ENCODE assay signal across 8 cellular contexts in the genomic region with DNA sequence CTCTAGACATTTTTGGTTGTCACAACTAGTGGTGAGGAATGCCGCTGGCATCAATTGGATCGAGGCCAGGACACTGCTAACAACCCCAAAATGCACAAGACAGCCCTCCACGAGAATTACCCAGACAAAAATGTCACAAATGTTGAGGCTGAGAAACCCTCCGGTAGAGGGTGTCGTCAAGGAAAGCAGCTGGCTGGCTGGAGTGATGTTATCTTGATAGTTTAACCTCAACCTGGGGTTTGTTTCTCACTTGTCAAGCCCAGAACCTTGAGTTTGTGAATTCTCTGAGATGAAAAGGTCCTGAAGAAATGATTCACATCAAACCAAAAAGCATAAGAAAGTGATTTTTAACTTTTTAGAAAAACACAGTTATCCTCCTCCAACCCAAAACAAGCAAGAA. TPM values are rescaled to one million over a fixed set of nuclear protein-coding genes. Genes with fewer than 3 reads are reported as not detected.
DNase-seq lines count a peak whose midpoint lies in the region; ATAC-seq and TF ChIP-seq lines count a peak whose summit lies in the region.

No MANE protein-coding gene starts in this region.

- H3K27me3 Mint-ChIP-seq in T-helper 17 cell, result no peaks in the 10 kb centered on the region
- H3K27me3 Mint-ChIP-seq in chondrocyte (ENCODE audit: low read depth), result peaks cover 15% of the 10 kb centered on the region

- H3K9me3 Mint-ChIP-seq in chondrocyte (ENCODE audit: low read depth), result no peaks in the 10 kb centered on the region
- H3K9me3 Mint-ChIP-seq in stimulated activated effector memory CD8-positive, alpha-beta T cell treated with anti-CD3 and anti-CD28 coated beads, Interleukin-12 subunit alpha, Interleukin-12 subunit beta, amount 100 ng/mL, for 72 hours, result no peaks in the 10 kb centered on the region

- peaks cover 52% of the 10 kb centered on the region for H3K27me3 ChIP-seq in gastroesophageal sphincter

- H3K9me3 ChIP-seq in T-helper 17 cell (ENCODE audit: control insufficient read depth, low read length, poor library complexity, severe bottlenecking) (no peaks in the 10 kb centered on the region), gastroesophageal sphincter (no peaks in the 10 kb centered on the region)

- H3K4me1 Mint-ChIP-seq in T-helper 17 cell (peaks cover 57% of the 10 kb centered on the region), chondrocyte (ENCODE audit: low read depth) (no peaks in the 10 kb centered on the region)
- H3K4me1 Mint-ChIP-seq in stimulated activated effector memory CD8-positive, alpha-beta T cell treated with anti-CD3 and anti-CD28 coated beads, Interleukin-12 subunit alpha, Interleukin-12 subunit beta, amount 100 ng/mL, for 72 hours, result peaks cover 75% of the 10 kb centered on the region

- H3K4me3 Mint-ChIP-seq in T-helper 17 cell, result peak overlapping the region; percentile 90
- no peak overlapping the region for H3K4me3 Mint-ChIP-seq in chondrocyte (ENCODE audit: unreplicated experiment)
- H3K4me3 Mint-ChIP-seq in stimulated activated effector memory CD8-positive, alpha-beta T cell treated with anti-CD3 and anti-CD28 coated beads, Interleukin-12 subunit alpha, Interleukin-12 subunit beta, amount 100 ng/mL, for 72 hours, result peak overlapping the region; percentile 61

- 18 to 31% methylated on average over 3 to 4 of the region's 5 CpGs for WGBS in gastroesophageal sphincter (ENCODE audit: low coverage in 1 of 2), 2 donors

- H3K36me3 Mint-ChIP-seq in T-helper 17 cell (ENCODE audit: low read depth) (no peaks in the 10 kb centered on the region), chondrocyte (ENCODE audit: low read depth) (no peaks in the 10 kb centered on the region)
- peaks cover 5% of the 10 kb centered on the region for H3K36me3 Mint-ChIP-seq in stimulated activated effector memory CD8-positive, alpha-beta T cell treated with anti-CD3 and anti-CD28 coated beads, Interleukin-12 subunit alpha, Interleukin-12 subunit beta, amount 100 ng/mL, for 72 hours

- ATAC-seq in T-helper 17 cell (peak; percentile 69), gastroesophageal sphincter (no peak)
- ATAC-seq in stimulated activated effector memory CD8-positive, alpha-beta T cell treated with anti-CD3 and anti-CD28 coated beads, Interleukin-12 subunit alpha, Interleukin-12 subunit beta, amount 100 ng/mL, for 72 hours, result peak; percentile 65

- H3K4me3 ChIP-seq in gastroesophageal sphincter, result no peak overlapping the region

- peaks cover 0 to 9% (median 2%) of the 10 kb centered on the region in 3 donors for H3K4me1 ChIP-seq in gastroesophageal sphincter

- peak; percentile 1 for DNase-seq in NCI-H2227 (lab: John Stamatoyannopoulos, UW; ENCODE audit: unreplicated experiment)
- no peak for DNase-seq in NCI-H2227 treated with DMSO at 0.1 percent for 48 hours (lab: John Stamatoyannopoulos, UW)
- peak in 2 of 3 donors; percentile 47 to 51 for DNase-seq in T-helper 17 cell
- no peak for DNase-seq in chondrocyte (ENCODE audit: low spot score)
- peak in 1 of 2 donors; percentile 66 for DNase-seq in stimulated activated effector memory CD8-positive, alpha-beta T cell treated with anti-CD3 and anti-CD28 coated beads, Interleukin-12 subunit alpha, Interleukin-12 subunit beta, amount 100 ng/mL, for 72 hours (ENCODE audit: low spot score in 2 of 2)
- DNase-seq in RKO (ENCODE audit: low spot score), result no peak
- DNase-seq in SIG-M5 treated with dmso at 0.1 percent for 504 hours (lab: John Stamatoyannopoulos, UW; ENCODE audit: unreplicated experiment), result no peak

- no peak for TF ChIP-seq POLR2A in gastroesophageal sphincter (IDR thresholded peaks at IDR 0.05)

- H3K27ac Mint-ChIP-seq in T-helper 17 cell (peak overlapping the region; percentile 97), chondrocyte (ENCODE audit: unreplicated experiment) (no peak overlapping the region)
- H3K27ac Mint-ChIP-seq in stimulated activated effector memory CD8-positive, alpha-beta T cell treated with anti-CD3 and anti-CD28 coated beads, Interleukin-12 subunit alpha, Interleukin-12 subunit beta, amount 100 ng/mL, for 72 hours, result peak overlapping the region; percentile 68

- no peaks in the 10 kb centered on the region for H3K36me3 ChIP-seq in gastroesophageal sphincter

- no peak for TF ChIP-seq EP300 in gastroesophageal sphincter (IDR thresholded peaks at IDR 0.05)

- no peak overlapping the region for H3K27ac ChIP-seq in gastroesophageal sphincter

- peak; percentile 56 for TF ChIP-seq CTCF in chondrocyte (IDR thresholded peaks at IDR 0.05)
- no peak for TF ChIP-seq CTCF in gastroesophageal sphincter (IDR thresholded peaks at IDR 0.05)

RNA-seq across cellular contexts. Expression of a gene that starts 21.1 kb away (rescaled TPM):
- total RNA-seq in T-helper 17 cell (1 to 10 TPM; 2.0 to 2.4 TPM), chondrocyte (not detected in 3 replicates), gastroesophageal sphincter (under 1 TPM in 3 of 4 donors, not detected in 1; 0.13 to 0.67 (median 0.31) TPM)

RNA-seq across cellular contexts. Expression of a gene that starts 35.9 kb away (rescaled TPM):
- total RNA-seq in T-helper 17 cell (100 to 1,000 TPM; 262 to 274 TPM), chondrocyte (0.12 to 0.77 TPM in 2 of 3 replicates, not detected in the other), gastroesophageal sphincter (10 to 100 TPM; 16.7 to 37.3 (median 24.3) TPM)

Comparison
In these comparisons a context has a peak if more than half of its experiments do, and no peak if none do; other contexts are left out.
1. DNase-seq: peak in NCI-H2227 (single experiment) and T-helper 17 cell (2 of 3); none in NCI-H2227 treated with DMSO at 0.1 percent for 48 hours (single experiment), chondrocyte (single experiment), RKO (single experiment) and SIG-M5 treated with dmso at 0.1 percent for 504 hours (single experiment).
2. RNA of a gene that starts 35.9 kb away (total RNA-seq): 262 to 274 TPM in T-helper 17 cell and 16.7 to 37.3 TPM in gastroesophageal sphincter; 0.12 to 0.77 TPM in chondrocyte; every median in the first group is over 10 times any median in the second.